ENCODE assay signal across 28 cellular contexts in the genomic region with DNA sequence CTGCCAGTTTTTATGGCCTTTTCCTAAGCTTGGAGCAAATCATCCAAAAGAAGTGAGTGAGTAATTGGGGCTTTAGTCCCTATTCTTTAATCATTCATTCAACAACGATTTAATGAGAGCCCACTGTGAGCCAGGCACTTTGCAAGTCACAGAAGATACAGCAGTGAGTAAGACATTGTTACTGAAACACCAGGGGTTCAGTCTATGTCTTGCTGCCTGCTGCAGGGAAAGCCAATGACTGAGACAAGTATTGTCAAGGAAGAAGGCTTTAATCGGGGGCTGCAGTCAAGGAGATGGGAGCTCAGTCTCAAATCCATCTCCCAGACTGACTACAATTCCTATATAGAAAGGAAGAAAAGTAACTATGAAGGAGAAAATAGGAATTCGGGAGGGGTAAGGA.
"Had no signal": no experiment of that assay in that cellular context is flagged by ENCODE, and none has a peak within 500 bp of the region (broad histone marks: within the 10 kb centered on the region; RNA-seq: fewer than 3 reads in every experiment).

No MANE protein-coding gene starts in this region.

- H3K36me3 Mint-ChIP-seq: naive thymus-derived CD4-positive, alpha-beta T cell; natural killer cell treated with Interleukin-12 subunit alpha and Interleukin-12 subunit beta and Interleukin-15 and Interleukin-18, amount 100 ng/mL, for 72 hours; stimulated activated effector memory CD8-positive, alpha-beta T cell treated with anti-CD3 and anti-CD28 coated beads, Interleukin-12 subunit alpha, Interleukin-12 subunit beta, amount 100 ng/mL, for 72 hours had no signal

- H3K4me3 Mint-ChIP-seq: naive thymus-derived CD4-positive, alpha-beta T cell; natural killer cell treated with Interleukin-12 subunit alpha and Interleukin-12 subunit beta and Interleukin-15 and Interleukin-18, amount 100 ng/mL, for 72 hours; stimulated activated effector memory CD8-positive, alpha-beta T cell treated with anti-CD3 and anti-CD28 coated beads, Interleukin-12 subunit alpha, Interleukin-12 subunit beta, amount 100 ng/mL, for 72 hours; stimulated activated naive CD8-positive, alpha-beta T cell treated with anti-CD3 and anti-CD28 coated beads, Interleukin-15, Interleukin-2, amounts not matched to agents 100 ng/mL and 50 ng/mL, for 24 hours had no signal

- DNase-seq: hippocampal formation; islet precursor cell; left ventricle myocardium inferior; midbrain; mucosa of descending colon; naive thymus-derived CD4-positive, alpha-beta T cell; nucleus accumbens; pancreas; posterior cingulate gyrus; retina; right cardiac atrium; stimulated activated CD4-positive, alpha-beta T cell treated with anti-CD3 and anti-CD28 coated beads, Interleukin-12 subunit alpha, Interleukin-12 subunit beta, amount 100 ng/mL, for 4 hours; stimulated activated CD4-positive, alpha-beta T cell treated with anti-CD3 and anti-CD28 coated beads, Interleukin-15, amount 100 ng/mL, for 24 hours; stimulated activated CD4-positive, alpha-beta T cell treated with anti-CD3 and anti-CD28 coated beads, Interleukin-2, amount 100 ng/mL, for 24 hours; stimulated activated CD4-positive, alpha-beta T cell treated with anti-CD3 and anti-CD28 coated beads, Interleukin-4, amount 100 ng/mL, for 24 hours; stimulated activated naive CD4-positive, alpha-beta T cell; tibial artery; trophoblast cell; upper lobe of right lung had no signal

- H3K27ac ChIP-seq: left ventricle myocardium inferior, pancreas, prostate gland, skin epidermis, suprapubic skin, thoracic aorta, tibial artery, upper lobe of right lung had no signal

- H3K36me3 ChIP-seq: left ventricle myocardium inferior, pancreas, prostate gland, suprapubic skin, thoracic aorta, tibial artery, upper lobe of right lung had no signal

- H3K27me3 Mint-ChIP-seq: natural killer cell treated with Interleukin-12 subunit alpha and Interleukin-12 subunit beta and Interleukin-15 and Interleukin-18, amount 100 ng/mL, for 72 hours; stimulated activated naive CD8-positive, alpha-beta T cell treated with anti-CD3 and anti-CD28 coated beads, Interleukin-15, Interleukin-2, amounts not matched to agents 100 ng/mL and 50 ng/mL, for 24 hours had no signal

- H3K4me1 ChIP-seq: left ventricle myocardium inferior, pancreas, prostate gland, tibial artery, upper lobe of right lung had no signal

- H3K4me1 Mint-ChIP-seq: naive thymus-derived CD4-positive, alpha-beta T cell; stimulated activated effector memory CD8-positive, alpha-beta T cell treated with anti-CD3 and anti-CD28 coated beads, Interleukin-12 subunit alpha, Interleukin-12 subunit beta, amount 100 ng/mL, for 72 hours had no signal

- H3K27me3 ChIP-seq: pancreas, suprapubic skin, tibial artery, upper lobe of right lung had no signal

- H3K9me3 Mint-ChIP-seq: stimulated activated effector memory CD8-positive, alpha-beta T cell treated with anti-CD3 and anti-CD28 coated beads, Interleukin-12 subunit alpha, Interleukin-12 subunit beta, amount 100 ng/mL, for 72 hours; stimulated activated naive CD8-positive, alpha-beta T cell treated with anti-CD3 and anti-CD28 coated beads, Interleukin-15, Interleukin-2, amounts not matched to agents 100 ng/mL and 50 ng/mL, for 24 hours had no signal

- H3K27ac Mint-ChIP-seq: naive thymus-derived CD4-positive, alpha-beta T cell; natural killer cell treated with Interleukin-12 subunit alpha and Interleukin-12 subunit beta and Interleukin-15 and Interleukin-18, amount 100 ng/mL, for 72 hours; stimulated activated effector memory CD8-positive, alpha-beta T cell treated with anti-CD3 and anti-CD28 coated beads, Interleukin-12 subunit alpha, Interleukin-12 subunit beta, amount 100 ng/mL, for 72 hours; stimulated activated naive CD8-positive, alpha-beta T cell treated with anti-CD3 and anti-CD28 coated beads, Interleukin-15, Interleukin-2, amounts not matched to agents 100 ng/mL and 50 ng/mL, for 24 hours had no signal

- H3K9me3 ChIP-seq: left ventricle myocardium inferior, mucosa of descending colon, pancreas, prostate gland, suprapubic skin, thoracic aorta, tibial artery, upper lobe of right lung had no signal

- ATAC-seq: mucosa of descending colon; naive thymus-derived CD4-positive, alpha-beta T cell; natural killer cell treated with Interleukin-12 subunit alpha and Interleukin-12 subunit beta and Interleukin-15 and Interleukin-18, amount 100 ng/mL, for 72 hours; pancreas; right cardiac atrium; sciatic nerve; stimulated activated effector memory CD8-positive, alpha-beta T cell treated with anti-CD3 and anti-CD28 coated beads, Interleukin-12 subunit alpha, Interleukin-12 subunit beta, amount 100 ng/mL, for 72 hours; upper lobe of right lung had no signal

- H3K4me3 ChIP-seq: left ventricle myocardium inferior, lung, mucosa of descending colon, pancreas, prostate gland, skin epidermis, suprapubic skin, thoracic aorta, tibial artery, upper lobe of right lung had no signal
